In genomic region chr2:70301344-70302194, GRCh38 we compare ENCODE assay signal across 1 cellular context.
A peak's percentile ranks its signal among the peaks of the same experiment; 100 is the strongest.
TF ChIP-seq lines count a peak whose summit lies in the region.

Gene FAM136A, minus strand, starts transcription at chr2:70302067. Its CDS starts 56 bp downstream, at chr2:70302011.

TF ChIP-seq in HepG2, 621 proteins besides CTCF, POLR2A, EP300 and RAD21 (continued from another document and continues in another):
- peak; percentile 77 for TF ChIP-seq ZNF205 (CRISPR knock-in tag; IDR thresholded peaks at IDR 0.05)
- TF ChIP-seq ZNF883 (CRISPR knock-in tag; IDR thresholded peaks at IDR 0.05; ENCODE audit: not compliant biosample characterization), result peak; percentile 75
- TF ChIP-seq SYNCRIP (IDR thresholded peaks at IDR 0.05; ENCODE audit: insufficient read depth, low read depth, low read length), result no peak
- TF ChIP-seq WIZ (CRISPR knock-in tag; IDR thresholded peaks at IDR 0.05), result peak; percentile 80; the same call in 1 of the 2 replicates
- TF ChIP-seq ZNF790 (CRISPR knock-in tag; IDR thresholded peaks at IDR 0.05; ENCODE audit: borderline replicate concordance), result peak; percentile 98
- peak; percentile 95; the same call in 1 of the 2 replicates for TF ChIP-seq ISX (CRISPR knock-in tag; conservative IDR thresholded peaks at IDR 0.05)
- peak; percentile 76 for TF ChIP-seq FOXC1 (CRISPR knock-in tag; IDR thresholded peaks at IDR 0.05; ENCODE audit: borderline replicate concordance)
- TF ChIP-seq CREBL2 (CRISPR knock-in tag; IDR thresholded peaks at IDR 0.05; ENCODE audit: borderline replicate concordance), result peak; percentile 71; the same call in 1 of the 2 replicates
- TF ChIP-seq ZSCAN25 (CRISPR knock-in tag; IDR thresholded peaks at IDR 0.05), result no peak
- 0 out of 2 replicates have a peak, but pooled peaks have one; percentile 11 for TF ChIP-seq KDM1A (CRISPR knock-in tag; IDR thresholded peaks at IDR 0.05)
- TF ChIP-seq CCAR2 (optimal IDR thresholded peaks at IDR 0.05; ENCODE audit: low read depth, low read length), result no peak
- TF ChIP-seq KAT7 (CRISPR knock-in tag; IDR thresholded peaks at IDR 0.05; ENCODE audit: borderline replicate concordance), result peak; percentile 96
- peak; percentile 73; the same call in 1 of the 2 replicates for TF ChIP-seq ADNP (CRISPR knock-in tag; IDR thresholded peaks at IDR 0.05)
- TF ChIP-seq ZNF580 (CRISPR knock-in tag; IDR thresholded peaks at IDR 0.05; ENCODE audit: borderline replicate concordance, low read depth), result peak; percentile 25; the same call in 1 of the 2 replicates
- no peak for TF ChIP-seq NR3C1 (CRISPR knock-in tag; IDR thresholded peaks at IDR 0.05)
- peak; percentile 67 for TF ChIP-seq ARID5B (CRISPR knock-in tag; IDR thresholded peaks at IDR 0.05)
- no peak for TF ChIP-seq DPF2 (CRISPR knock-in tag; IDR thresholded peaks at IDR 0.05; ENCODE audit: borderline replicate concordance, low read depth)
- TF ChIP-seq MEIS2 (CRISPR knock-in tag; IDR thresholded peaks at IDR 0.05), result peak; percentile 89
- peak; percentile 83; the same call in 1 of the 2 replicates for TF ChIP-seq ZNF264 (CRISPR knock-in tag; IDR thresholded peaks at IDR 0.05)
- TF ChIP-seq KDM5B (CRISPR knock-in tag; IDR thresholded peaks at IDR 0.05; ENCODE audit: borderline replicate concordance), result peak; percentile 99
- no peak for TF ChIP-seq ZNF879 (CRISPR knock-in tag; IDR thresholded peaks at IDR 0.05)
- TF ChIP-seq ZKSCAN8 (CRISPR knock-in tag; IDR thresholded peaks at IDR 0.05; ENCODE audit: borderline replicate concordance), result no peak; the same call in 1 of the 2 replicates
- TF ChIP-seq ZSCAN20 (CRISPR knock-in tag; IDR thresholded peaks at IDR 0.05; ENCODE audit: borderline replicate concordance), result no peak; the same call in 1 of the 2 replicates
- TF ChIP-seq MZF1 (CRISPR knock-in tag; IDR thresholded peaks at IDR 0.05; ENCODE audit: borderline replicate concordance), result peak; percentile 69
- TF ChIP-seq ZNF788 (CRISPR knock-in tag; IDR thresholded peaks at IDR 0.05; ENCODE audit: borderline replicate concordance), result peak; percentile 83
- TF ChIP-seq KLF16 (CRISPR knock-in tag; IDR thresholded peaks at IDR 0.05), result peak in 1 of 2 experiments; percentile 83; a peak in 2 of 4 replicates
- TF ChIP-seq RNF2 (conservative IDR thresholded peaks at IDR 0.05; ENCODE audit: low read depth), result peak; percentile 92
- TF ChIP-seq SATB2 (CRISPR knock-in tag; IDR thresholded peaks at IDR 0.05), result peak; percentile 97
- no peak for TF ChIP-seq ATF2 (CRISPR knock-in tag; IDR thresholded peaks at IDR 0.05)
- peak; percentile 71 for TF ChIP-seq ZNF558 (CRISPR knock-in tag; IDR thresholded peaks at IDR 0.05; ENCODE audit: borderline replicate concordance)
- TF ChIP-seq ISL2 (CRISPR knock-in tag; IDR thresholded peaks at IDR 0.05), result no peak; the same call in 1 of the 2 replicates
- peak; percentile 59; the same call in 1 of the 2 replicates for TF ChIP-seq NFATC3 (CRISPR knock-in tag; IDR thresholded peaks at IDR 0.05)
- no peak for TF ChIP-seq RORA (CRISPR knock-in tag; IDR thresholded peaks at IDR 0.05)
- peak; percentile 97 for TF ChIP-seq NFKB2 (CRISPR knock-in tag; IDR thresholded peaks at IDR 0.05; ENCODE audit: borderline replicate concordance)
- no peak for TF ChIP-seq SUZ12 (IDR thresholded peaks at IDR 0.05; ENCODE audit: low read depth, low read length)
- peak; percentile 93 for TF ChIP-seq ZNF891 (CRISPR knock-in tag; IDR thresholded peaks at IDR 0.05)
- peak in 1 of 2 experiments; percentile 58; a peak in 1 of 4 replicates for TF ChIP-seq REST (IDR thresholded peaks at IDR 0.05; ENCODE audit: borderline replicate concordance in 1 of 2, low read depth in 1 of 2, low read length in 2 of 2)
- peak; percentile 63; the same call in 1 of the 2 replicates for TF ChIP-seq ZNF556 (CRISPR knock-in tag; IDR thresholded peaks at IDR 0.05; ENCODE audit: borderline replicate concordance)
- peak; percentile 98 for TF ChIP-seq ZNF446 (CRISPR knock-in tag; IDR thresholded peaks at IDR 0.05)
- peak; percentile 82; the same call in 1 of the 2 replicates for TF ChIP-seq ZMYM4 (CRISPR knock-in tag; IDR thresholded peaks at IDR 0.05)
- 0 out of 2 replicates have a peak, but pooled peaks have one; percentile 32 for TF ChIP-seq ATF6 (CRISPR knock-in tag; conservative IDR thresholded peaks at IDR 0.05)
- peak; percentile 94 for TF ChIP-seq ZNF367 (CRISPR knock-in tag; IDR thresholded peaks at IDR 0.05; ENCODE audit: borderline replicate concordance)
- TF ChIP-seq PPARG (CRISPR knock-in tag; conservative IDR thresholded peaks at IDR 0.05), result peak; percentile 6
- TF ChIP-seq ERF (CRISPR knock-in tag; IDR thresholded peaks at IDR 0.05), result peak; percentile 76
- TF ChIP-seq SMYD3 (CRISPR knock-in tag; IDR thresholded peaks at IDR 0.05), result no peak; the same call in 1 of the 2 replicates
- peak; percentile 90 for TF ChIP-seq ZBTB10 (CRISPR knock-in tag; IDR thresholded peaks at IDR 0.05; ENCODE audit: borderline replicate concordance)
- 0 out of 2 replicates have a peak, but pooled peaks have one; percentile 79 for TF ChIP-seq ZNF512 (CRISPR knock-in tag; IDR thresholded peaks at IDR 0.05)
- TF ChIP-seq MLX (CRISPR knock-in tag; IDR thresholded peaks at IDR 0.05), result no peak; the same call in 1 of the 2 replicates
- no peak for TF ChIP-seq ZNF20 (CRISPR knock-in tag; IDR thresholded peaks at IDR 0.05)
- TF ChIP-seq ZNF292 (CRISPR knock-in tag; IDR thresholded peaks at IDR 0.05; ENCODE audit: borderline replicate concordance, low read depth), result peak; percentile 65; the same call in 1 of the 2 replicates
- TF ChIP-seq ELF1 (CRISPR knock-in tag; IDR thresholded peaks at IDR 0.05), result peak; percentile 83
- no peak for TF ChIP-seq TCF7L2 (IDR thresholded peaks at IDR 0.05; ENCODE audit: low read depth, low read length)
